Comparison of ENCODE assay signal across 29 cellular contexts in the genomic region with DNA sequence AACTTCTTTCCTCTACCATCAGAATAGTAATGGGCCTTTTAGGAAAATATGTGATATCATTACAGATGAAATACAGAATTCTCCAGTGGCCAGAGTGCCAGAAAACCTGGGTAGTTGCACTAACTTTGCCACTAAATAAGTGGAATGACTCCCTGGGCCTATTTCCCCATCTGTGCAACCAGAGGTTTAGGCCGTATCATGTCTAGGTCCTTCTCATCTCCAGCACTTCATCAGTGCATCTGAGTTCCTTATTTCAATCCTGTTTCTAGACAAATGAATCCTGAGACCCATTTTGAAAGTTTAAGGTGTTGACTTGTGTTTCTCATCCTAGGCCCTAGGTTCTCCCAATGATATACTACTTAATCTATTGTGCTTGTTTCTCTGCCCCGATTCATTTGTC.
"Had no signal": no experiment of that assay in that cellular context is flagged by ENCODE, and none has a peak within 500 bp of the region (broad histone marks: within the 10 kb centered on the region; RNA-seq: fewer than 3 reads in every experiment).

No MANE protein-coding gene starts in this region.

- DNase-seq: activated CD4-positive, alpha-beta T cell treated with anti-CD3 and anti-CD28 coated beads, Interleukin-2, amount 10 ng/mL, durations not matched to agents 7 days and 5 days; activated CD4-positive, CD25-positive, alpha-beta regulatory T cell treated with anti-CD3 and anti-CD28 coated beads, Interleukin-2, amount 50 U/mL, for 72 hours; activated CD8-positive, alpha-beta memory T cell treated with anti-CD3 and anti-CD28 coated beads, Interleukin-2, amount 10 ng/mL, durations not matched to agents 7 days and 5 days; activated CD8-positive, alpha-beta T cell treated with anti-CD3 and anti-CD28 coated beads for 36 hours; activated gamma-delta T cell treated with Interleukin-2 at 50 U/mL for 16 hours; activated T-cell treated with anti-CD3 and anti-CD28 coated beads for 4 hours; adrenal gland; brain microvascular endothelial cell; caudate nucleus; dermis blood vessel endothelial cell; effector CD8-positive, alpha-beta T cell; foreskin melanocyte; immature natural killer cell; lower lobe of right lung; mesendoderm; mucosa of descending colon; occipital lobe; posterior cingulate gyrus; sigmoid colon; stimulated activated CD4-positive, alpha-beta T cell treated with anti-CD3 and anti-CD28 coated beads, Interleukin-2, amount 100 ng/mL, for 48 hours; stimulated activated CD8-positive, alpha-beta memory T cell treated with anti-CD3 and anti-CD28 coated beads, Interleukin-4, amount 100 ng/mL, for 48 hours; stimulated activated naive CD4-positive, alpha-beta T cell; upper lobe of left lung; WERI-Rb-1 had no signal

- H3K4me2 ChIP-seq: hepatocyte, smooth muscle cell had no signal

- ATAC-seq: activated CD8-positive, alpha-beta memory T cell treated with anti-CD3 and anti-CD28 coated beads, Interleukin-2, amount 10 ng/mL, durations not matched to agents 7 days and 5 days; left lobe of liver; lower lobe of right lung; mucosa of descending colon had no signal

- H3K27me3 ChIP-seq: adrenal gland, ascending aorta, brain microvascular endothelial cell, hepatocyte, sigmoid colon, upper lobe of left lung had no signal

- H3K4me3 ChIP-seq: adrenal gland, ascending aorta, hepatocyte, lower lobe of right lung, mucosa of descending colon, sigmoid colon, smooth muscle cell, thoracic aorta, upper lobe of left lung had no signal

- H3K36me3 ChIP-seq: adrenal gland, ascending aorta, brain microvascular endothelial cell, lower lobe of right lung, sigmoid colon, thoracic aorta, upper lobe of left lung, WERI-Rb-1 had no signal

- H3K27ac ChIP-seq: adrenal gland, ascending aorta, brain microvascular endothelial cell, hepatocyte, lower lobe of right lung, sigmoid colon, thoracic aorta, upper lobe of left lung, WERI-Rb-1 had no signal

- H3K9me3 ChIP-seq: adrenal gland, ascending aorta, sigmoid colon, thoracic aorta, upper lobe of left lung had no signal
